13 cellular contexts compared by ENCODE assay signal in genomic region chr12:29155079-29155478, GRCh38. TPM values are rescaled to one million over a fixed set of nuclear protein-coding genes. Genes with fewer than 3 reads are reported as not detected.
A peak's percentile ranks its signal among the peaks of the same experiment; 100 is the strongest.
DNase-seq lines count a peak whose midpoint lies in the region; ATAC-seq, FAIRE-seq and TF ChIP-seq lines count a peak whose summit lies in the region.
"Had no signal": no experiment of that assay in that cellular context is flagged by ENCODE, and none has a peak within 500 bp of the region (broad histone marks: within the 10 kb centered on the region; RNA-seq: fewer than 3 reads in every experiment).

No MANE protein-coding gene starts in this region.

- intact Hi-C loops in K562 (cut with micrococcal nuclease): no loop called here
- intact Hi-C loops in head of caudate nucleus (cut with DNase I): no loop called here

- POLR2A ChIA-PET in K562 (lab: Yijun Ruan, JAX): no interaction called here

- H3K4me2 ChIP-seq in K562 (ENCODE audit: insufficient read depth, low read length): no peak overlapping the region
- H3K4me2 ChIP-seq: PC-9 had no signal

- BruUV-seq in K562 (replicated peaks; lab: Mats Ljungman, UMichigan): no TSS peak

- in situ Hi-C loops in K562 (cut with MboI): no loop called here

- no peak for TF ChIP-seq CTCF in K562 (IDR thresholded peaks at IDR 0.05 in 2 of 3, conservative IDR thresholded peaks at IDR 0.05 in 1 of 3; ENCODE audit: insufficient read depth in 2 of 3, low read depth in 1 of 3, low read length in 3 of 3)

- 0% methylated on average over 1 of the region's 1 CpG for WGBS in K562 (ENCODE audit: insufficient coverage, low coverage, missing lambda C conversion rate)

- no peaks in the 10 kb centered on the region for H3K27me3 ChIP-seq in K562 (ENCODE audit: control insufficient read depth in 2 of 2, insufficient read depth in 2 of 2, low read length in 2 of 2)
- H3K27me3 ChIP-seq: esophagus muscularis mucosa had no signal

- no peaks in the 10 kb centered on the region for H4K20me1 ChIP-seq in K562 (replicated peaks; ENCODE audit: control insufficient read depth, insufficient read depth, low read length)

- H3K36me3 ChIP-seq in K562 (ENCODE audit: control insufficient read depth, insufficient read depth, low read length): no peaks in the 10 kb centered on the region
- H3K36me3 ChIP-seq: esophagus muscularis mucosa had no signal

- no peak overlapping the region for H2AFZ ChIP-seq in K562 (ENCODE audit: low read depth, low read length)
- H2AFZ ChIP-seq: parathyroid adenoma, PC-9 had no signal

- DNase-seq in K562 (ENCODE audit: extremely low read depth in 1 of 4, low spot score in 3 of 4) (peak in 2 of 4 experiments; percentile 24 to 28), NCI-H128 (lab: John Stamatoyannopoulos, UW; ENCODE audit: unreplicated experiment) (no peak), head of caudate nucleus (no peak)
- no peak for DNase-seq in activated CD4-positive, alpha-beta T cell treated with anti-CD3 and anti-CD28 coated beads for 4 hours
- DNase-seq: activated CD4-positive, alpha-beta T cell treated with anti-CD3 and anti-CD28 coated beads for 36 hours; left cardiac atrium; PC-9 had no signal

- no peak overlapping the region for H3K9ac ChIP-seq in K562 (ENCODE audit: insufficient read depth in 1 of 2, low read depth in 2 of 2, low read length in 2 of 2)
- H3K9ac ChIP-seq: parathyroid adenoma had no signal

- FAIRE-seq in K562 (lab: Jason Lieb, UNC): peak; percentile 35

- ATAC-seq in GM18502 (IDR thresholded peaks at IDR 0.05; ENCODE audit: poor library complexity, unreplicated experiment) (peak; percentile 69), GM21447 (IDR thresholded peaks at IDR 0.05; ENCODE audit: unreplicated experiment) (peak; percentile 54), HG03378 (IDR thresholded peaks at IDR 0.05; ENCODE audit: unreplicated experiment) (peak; percentile 34), K562 (peak; percentile 73), HG03439 (IDR thresholded peaks at IDR 0.05; ENCODE audit: unreplicated experiment) (no peak)
- ATAC-seq: activated CD4-positive, alpha-beta T cell treated with anti-CD3 and anti-CD28 coated beads for 36 hours; left cardiac atrium had no signal

- H3K79me2 ChIP-seq in K562 (ENCODE audit: control insufficient read depth, insufficient read depth, low read length): no peaks in the 10 kb centered on the region
- H3K79me2 ChIP-seq: parathyroid adenoma had no signal

- TF ChIP-seq POLR2A in K562 (conservative IDR thresholded peaks at IDR 0.05): no peak

- no peaks in the 10 kb centered on the region; a peak in 2 of 5 replicates for H3K4me1 ChIP-seq in K562 (replicated peaks in 1 of 2; ENCODE audit: control insufficient read depth in 2 of 2, insufficient read depth in 2 of 2, low read length in 2 of 2)
- H3K4me1 ChIP-seq: parathyroid adenoma had no signal

- no peak overlapping the region for H3K27ac ChIP-seq in K562 (ENCODE audit: extremely low read depth, low read depth, low read length)
- H3K27ac ChIP-seq: parathyroid adenoma, PC-9 had no signal

- no peak overlapping the region for H3K4me3 ChIP-seq in K562
- H3K4me3 ChIP-seq: esophagus muscularis mucosa, PC-9 had no signal

- H3K9me1 ChIP-seq in K562 (ENCODE audit: control insufficient read depth, insufficient read depth, low read length): no peaks in the 10 kb centered on the region

- CTCF ChIA-PET in K562 (lab: Yijun Ruan, JAX; ENCODE audit: low intra/inter-chr PET ratio): no interaction called here

- no peak for TF ChIP-seq EP300 in K562 (IDR thresholded peaks at IDR 0.05; ENCODE audit: low read length)

- no peak for TF ChIP-seq RAD21 in K562 (CRISPR knock-in tag; conservative IDR thresholded peaks at IDR 0.05 in 1 of 2, IDR thresholded peaks at IDR 0.05 in 1 of 2)

- no peaks in the 10 kb centered on the region for H3K9me3 ChIP-seq in K562 (replicated peaks; ENCODE audit: control insufficient read depth, insufficient read depth, low read depth, low read length)
- H3K9me3 ChIP-seq: esophagus muscularis mucosa had no signal

TF ChIP-seq in K562, 482 proteins besides CTCF, POLR2A, EP300 and RAD21:
- 0 out of 2 replicates have a peak, but pooled peaks have one; percentile 38 for TF ChIP-seq BHLHE40 (IDR thresholded peaks at IDR 0.05; ENCODE audit: low read length)
- peak; percentile 60 for TF ChIP-seq FOXJ2 (tag; IDR thresholded peaks at IDR 0.05)
- no peak for TF ChIP-seq ETV1 (tag; conservative IDR thresholded peaks at IDR 0.05; ENCODE audit: low read depth)
- no peak for TF ChIP-seq DIDO1 (tag; IDR thresholded peaks at IDR 0.05; ENCODE audit: low read depth)
- TF ChIP-seq MITF (IDR thresholded peaks at IDR 0.05): 0 out of 2 replicates have a peak, but pooled peaks have one; percentile 36
- peak; percentile 76; the same call in 1 of the 2 replicates for TF ChIP-seq SOX6 (IDR thresholded peaks at IDR 0.05)
- peak; percentile 51 for TF ChIP-seq ELF1 (tag; IDR thresholded peaks at IDR 0.05)
- 0 out of 2 replicates have a peak, but pooled peaks have one; percentile 24 for TF ChIP-seq ZFX (CRISPR knock-in tag; IDR thresholded peaks at IDR 0.05)

RNA-seq across cellular contexts. Expression of gene FAR2, which starts 6.0 kb away (rescaled TPM):
- total RNA-seq in K562 (2011; cell fraction: chromatin; rRNA removed; ENCODE audit: low replicate concordance): 8.6 and 9.1 TPM in 2 replicates
- total RNA-seq in K562 (2011; cell fraction: nucleolus; rRNA removed): 3.0 and 6.3 TPM in 2 replicates
- total RNA-seq in K562 (2011; cell fraction: nucleoplasm; rRNA removed): 10.5 and 18.5 TPM in 2 replicates
- total RNA-seq in K562 (2014; rRNA removed): 5.2 and 8.4 TPM in 2 replicates
- 7.3 and 8.8 TPM in 2 replicates for total RNA-seq in K562 (2014; rRNA removed; fragmentation: Illumina TruSeq; extraction: Trizol)
- total RNA-seq in K562 (2015; rRNA removed; fragmentation: Illumina TruSeq; extraction: Trizol): 7.8 and 9.5 TPM in 2 replicates
- 8.5 and 12.7 TPM in 2 replicates for total RNA-seq in K562 (2021)
- polyA plus RNA-seq in K562 (2011; rRNA removed): 8.2 and 12.6 TPM in 2 replicates
- 4.8 and 12.9 TPM in 2 replicates for polyA plus RNA-seq in K562 (2011; cell fraction: cytosol; rRNA removed)
- 6.1 and 15.3 TPM in 2 replicates for polyA plus RNA-seq in K562 (2011; cell fraction: nucleus; rRNA removed)
- polyA plus RNA-seq in K562 (2012): 7.4 and 10.5 TPM in 2 replicates
- 7.9 and 13.4 TPM in 2 replicates for polyA plus RNA-seq in K562 (2014; fragmentation: Illumina TruSeq; extraction: Trizol)
- 1 to 10 TPM; 9.4 to 9.7 TPM for polyA plus RNA-seq in K562 (2014; fragmentation: Nextera tagmentation; extraction: Ambion mirVana)
- 5.0 and 6.6 TPM in 2 replicates for polyA plus RNA-seq in K562 (2014; rRNA removed)
- 8.3 and 17.1 TPM in 2 replicates for polyA minus RNA-seq in K562 (2011; rRNA and poly(A)+ RNA removed)
- polyA minus RNA-seq in K562 (2011; cell fraction: cytosol; rRNA and poly(A)+ RNA removed): 7.7 and 11.6 TPM in 2 replicates
- polyA minus RNA-seq in K562 (2011; cell fraction: nucleus; rRNA and poly(A)+ RNA removed): 9.2 and 23.2 TPM in 2 replicates
